16 cellular contexts compared by ENCODE assay signal in the genomic region with DNA sequence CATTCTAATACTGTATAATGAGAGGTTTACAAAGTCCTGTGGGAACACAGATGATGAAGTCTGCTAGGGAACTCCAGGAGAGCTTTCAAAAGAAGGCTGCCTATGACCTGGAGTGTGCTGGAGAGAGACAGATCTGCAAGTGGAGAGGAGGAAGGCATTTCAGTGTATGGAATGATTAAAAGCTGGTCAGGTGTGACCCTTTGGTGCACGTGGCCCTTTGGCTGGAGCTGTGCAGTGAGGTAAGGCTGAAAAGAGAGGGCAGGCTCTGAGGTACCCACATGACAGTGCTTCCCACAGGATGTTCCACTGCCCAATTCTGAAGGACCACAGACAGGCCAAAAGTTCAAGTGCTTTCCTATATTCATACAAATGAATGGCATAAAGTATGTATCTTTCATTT.
DNase-seq lines count a peak whose midpoint lies in the region; ATAC-seq and TF ChIP-seq lines count a peak whose summit lies in the region.
"Had no signal": no experiment of that assay in that cellular context is flagged by ENCODE, and none has a peak within 500 bp of the region (broad histone marks: within the 10 kb centered on the region; RNA-seq: fewer than 3 reads in every experiment).

No MANE protein-coding gene starts in this region.

- peaks cover 38% of the 10 kb centered on the region for H3K4me1 ChIP-seq in BLaER1
- H3K4me1 ChIP-seq in thyroid gland, result no peaks in the 10 kb centered on the region
- no peaks in the 10 kb centered on the region for H3K4me1 ChIP-seq in OCI-LY7 (ENCODE audit: insufficient read depth, low read length, poor library complexity, severe bottlenecking)

- H3K9me3 ChIP-seq in BLaER1 (peaks cover 24% of the 10 kb centered on the region), thyroid gland (no peaks in the 10 kb centered on the region), OCI-LY7 (ENCODE audit: low read length) (no peaks in the 10 kb centered on the region; the same call in 1 of the 2 replicates)

- H3K27me3 ChIP-seq in BLaER1 (no peaks in the 10 kb centered on the region), thyroid gland (no peaks in the 10 kb centered on the region)

- ATAC-seq in GM18909 (IDR thresholded peaks at IDR 0.05; ENCODE audit: poor library complexity, unreplicated experiment), result no peak
- no peak for ATAC-seq in HG03442 (IDR thresholded peaks at IDR 0.05; ENCODE audit: unreplicated experiment)
- ATAC-seq: GM23338, K562 had no signal

- TF ChIP-seq CTCF in thyroid gland (IDR thresholded peaks at IDR 0.05) (no peak), OCI-LY7 (conservative IDR thresholded peaks at IDR 0.05; ENCODE audit: low read length) (no peak)

- no TSS peak for BruUV-seq in OCI-LY7 (replicated peaks; lab: Mats Ljungman, UMichigan)

- H3K36me3 ChIP-seq in BLaER1, result peaks cover 12% of the 10 kb centered on the region
- no peaks in the 10 kb centered on the region for H3K36me3 ChIP-seq in thyroid gland
- peaks cover 15% of the 10 kb centered on the region for H3K36me3 ChIP-seq in OCI-LY7 (ENCODE audit: insufficient read depth, low read length)

- no peaks in the 10 kb centered on the region for H3K79me2 ChIP-seq in OCI-LY7 (ENCODE audit: insufficient read depth, low read depth, low read length)

- TF ChIP-seq POLR2A in thyroid gland (IDR thresholded peaks at IDR 0.05), result no peak

- WGBS in thyroid gland, 2 donors, result 30 to 42% methylated on average over 1 of the region's 1 CpG

- H2AFZ ChIP-seq in OCI-LY7 (ENCODE audit: low read length), result no peak overlapping the region
- H2AFZ ChIP-seq: GM23338 had no signal

- H3K9ac ChIP-seq in BLaER1, result peak overlapping the region; percentile 2; the same call in 1 of the 2 replicates

- peak; percentile 4 for DNase-seq in LHCN-M2 (ENCODE audit: low read depth)
- DNase-seq in left kidney (ENCODE audit: low read depth, low spot score), result peak; percentile 59
- DNase-seq in thyroid gland, result peak; percentile 31 to 59
- no peak for DNase-seq in OCI-LY7 (ENCODE audit: low spot score)
- DNase-seq: 8988T; CD4-positive, alpha-beta memory T cell; DMS53; DND-41; EL; HCEC 1CT had no signal

- no peaks in the 10 kb centered on the region for H3K9me2 ChIP-seq in OCI-LY7 (ENCODE audit: insufficient read depth, low read length)

- intact Hi-C loops in thyroid gland (cut with DNase I) (no loop called here), OCI-LY7 (cut with micrococcal nuclease; ENCODE audit: unreplicated experiment) (no loop called here)

- H3K4me2 ChIP-seq in BLaER1, result peak overlapping the region; percentile 63
- no peak overlapping the region for H3K4me2 ChIP-seq in OCI-LY7 (ENCODE audit: low read length)
- H3K4me2 ChIP-seq: GM23338 had no signal

- no peak overlapping the region; the same call in 1 of the 2 replicates for H3K27ac ChIP-seq in BLaER1
- H3K27ac ChIP-seq in thyroid gland, result no peak overlapping the region
- H3K27ac ChIP-seq in OCI-LY7 (ENCODE audit: low read depth, low read length, poor library complexity, severe bottlenecking), result no peak overlapping the region
- H3K27ac ChIP-seq: HL-60 had no signal

- H4K20me1 ChIP-seq in BLaER1 (no peaks in the 10 kb centered on the region; the same call in 1 of the 2 replicates), OCI-LY7 (ENCODE audit: insufficient read depth, low read length) (no peaks in the 10 kb centered on the region)

- CTCF ChIA-PET in OCI-LY7 (lab: Charles Lee; ENCODE audit: unreplicated experiment), result no interaction called here

- POLR2A ChIA-PET in OCI-LY7 (lab: Charles Lee), result interaction anchor here (0.6 kb wide), 1 partner anchor 104 kb away, joined by 3 read pairs; no protein-coding TSS in a partner anchor

- no peak overlapping the region for H3K4me3 ChIP-seq in BLaER1
- no peak overlapping the region for H3K4me3 ChIP-seq in thyroid gland (replicated peaks in 1 of 3)
- no peak overlapping the region for H3K4me3 ChIP-seq in OCI-LY7 (ENCODE audit: low read depth, low read length, poor library complexity, severe bottlenecking)
- H3K4me3 ChIP-seq: GM23338, K562 had no signal
